ENCODE assay signal across 8 cellular contexts in the genomic region with DNA sequence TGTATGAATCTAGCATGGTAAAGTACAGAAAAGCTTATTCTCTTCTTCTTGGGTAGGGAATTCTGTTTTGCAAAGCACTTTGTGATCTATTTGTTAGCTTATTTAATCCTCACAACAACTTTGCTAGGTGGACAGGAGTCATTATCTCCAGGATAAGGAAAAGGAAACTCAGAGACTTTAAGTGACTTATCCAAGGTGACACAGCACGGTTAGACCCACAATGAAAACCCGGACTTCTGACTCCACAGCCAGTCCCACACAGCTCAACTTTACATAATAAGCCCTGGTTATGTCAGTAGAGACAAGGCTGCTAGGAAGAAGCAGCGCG. TPM values are rescaled to one million over a fixed set of nuclear protein-coding genes. Genes with fewer than 3 reads are reported as not detected.
A peak's percentile ranks its signal among the peaks of the same experiment; 100 is the strongest.
DNase-seq lines count a peak whose midpoint lies in the region; ATAC-seq and TF ChIP-seq lines count a peak whose summit lies in the region.

No MANE protein-coding gene starts in this region.

- no peaks in the 10 kb centered on the region for H3K27me3 Mint-ChIP-seq in activated CD8-positive, alpha-beta memory T cell treated with anti-CD3 and anti-CD28 coated beads, Interleukin-2, amount 10 ng/mL, durations not matched to agents 7 days and 5 days

- no peak for TF ChIP-seq CTCF in left lung (IDR thresholded peaks at IDR 0.05)
- TF ChIP-seq CTCF in testis (IDR thresholded peaks at IDR 0.05): no peak

- peak overlapping the region; percentile 92 for H3K27ac Mint-ChIP-seq in activated CD8-positive, alpha-beta memory T cell treated with anti-CD3 and anti-CD28 coated beads, Interleukin-2, amount 10 ng/mL, durations not matched to agents 7 days and 5 days

- no peaks in the 10 kb centered on the region for H3K27me3 ChIP-seq in left lung
- no peaks in the 10 kb centered on the region for H3K27me3 ChIP-seq in testis

- H3K36me3 Mint-ChIP-seq in activated CD8-positive, alpha-beta memory T cell treated with anti-CD3 and anti-CD28 coated beads, Interleukin-2, amount 10 ng/mL, durations not matched to agents 7 days and 5 days: peaks cover 5% of the 10 kb centered on the region

- H3K36me3 ChIP-seq in left lung: peaks cover 0 to 19% of the 10 kb centered on the region in 2 donors
- no peaks in the 10 kb centered on the region for H3K36me3 ChIP-seq in testis (ENCODE audit: low read depth, missing control alignments)

- no peaks in the 10 kb centered on the region for H3K9me3 ChIP-seq in left lung
- H3K9me3 ChIP-seq in testis: no peaks in the 10 kb centered on the region

- 2 to 4% methylated on average over 4 of the region's 4 CpGs for WGBS in testis, 2 donors

- peaks cover 10% of the 10 kb centered on the region for H3K4me1 Mint-ChIP-seq in activated CD8-positive, alpha-beta memory T cell treated with anti-CD3 and anti-CD28 coated beads, Interleukin-2, amount 10 ng/mL, durations not matched to agents 7 days and 5 days

- TF ChIP-seq POLR2A in testis (IDR thresholded peaks at IDR 0.05): no peak

- H3K27ac ChIP-seq in angular gyrus (ENCODE audit: low read depth, low read length): peak overlapping the region; percentile 83
- peak overlapping the region; percentile 55 to 85 for H3K27ac ChIP-seq in left lung
- peak overlapping the region; percentile 91 to 94 for H3K27ac ChIP-seq in testis

- H3K4me3 ChIP-seq in left lung: peak overlapping the region; percentile 64 to 74
- H3K4me3 ChIP-seq in testis: peak overlapping the region; percentile 89 to 90

- DNase-seq in activated CD8-positive, alpha-beta memory T cell treated with anti-CD3 and anti-CD28 coated beads, Interleukin-2, amount 10 ng/mL, durations not matched to agents 7 days and 5 days: no peak
- no peak for DNase-seq in activated CD8-positive, alpha-beta memory T cell treated with anti-CD3 and anti-CD28 coated beads, Interleukin-2, amount 50 U/mL, for 48 hours
- DNase-seq in left lung (no peak), testis (no peak), A172 (ENCODE audit: low spot score) (no peak)
- no peak for DNase-seq in activated CD4-positive, CD25-positive, alpha-beta regulatory T cell treated with anti-CD3 and anti-CD28 coated beads, Interleukin-2, amount 50 U/mL, for 72 hours

- no peak for ATAC-seq in activated CD8-positive, alpha-beta memory T cell treated with anti-CD3 and anti-CD28 coated beads, Interleukin-2, amount 10 ng/mL, durations not matched to agents 7 days and 5 days
- ATAC-seq in left lung: no peak
- no peak for ATAC-seq in HG03457 (IDR thresholded peaks at IDR 0.05; ENCODE audit: unreplicated experiment)

- CTCF ChIA-PET in activated CD8-positive, alpha-beta memory T cell treated with anti-CD3 and anti-CD28 coated beads, Interleukin-2, amount 10 ng/mL, durations not matched to agents 7 days and 5 days (lab: Charles Lee): interaction anchor here (0.7 to 2.4 kb wide), 8 partner anchors 28 to 198 kb away, joined by 3 to 18 read pairs (median 8); a partner anchor contains a TSS

- H3K9me3 Mint-ChIP-seq in activated CD8-positive, alpha-beta memory T cell treated with anti-CD3 and anti-CD28 coated beads, Interleukin-2, amount 10 ng/mL, durations not matched to agents 7 days and 5 days (ENCODE audit: low read depth): no peaks in the 10 kb centered on the region

- intact Hi-C loops in left lung (cut with DNase I): no loop called here
- intact Hi-C loops in testis (cut with DNase I; ENCODE audit: low total_unique reads): no loop called here

- H3K4me1 ChIP-seq in left lung (peaks cover 13 to 36% of the 10 kb centered on the region in 2 donors), testis (peaks cover 12% of the 10 kb centered on the region)

- H3K4me3 Mint-ChIP-seq in activated CD8-positive, alpha-beta memory T cell treated with anti-CD3 and anti-CD28 coated beads, Interleukin-2, amount 10 ng/mL, durations not matched to agents 7 days and 5 days: peak overlapping the region; percentile 82

RNA-seq across cellular contexts. Expression of a gene that starts 0.4 kb away (rescaled TPM):
- total RNA-seq in activated CD8-positive, alpha-beta memory T cell treated with anti-CD3 and anti-CD28 coated beads, Interleukin-2, amount 10 ng/mL, durations not matched to agents 7 days and 5 days: 100 to 1,000 TPM; 117 to 124 TPM
- total RNA-seq in left lung (100 to 1,000 TPM in 1 of 2 donors, 10 to 100 TPM in 1; 90.4 to 100 TPM), testis (100 to 1,000 TPM; 113 to 117 TPM)
- 279 TPM for polyA plus RNA-seq in testis (ENCODE audit: insufficient read depth, low read depth, low replicate concordance)
- 203 and 290 TPM in 2 replicates for total RNA-seq in A172 (2014; rRNA removed; shearing (Covaris generic))
